Comparison of ENCODE assay signal across 15 cellular contexts in the genomic region with DNA sequence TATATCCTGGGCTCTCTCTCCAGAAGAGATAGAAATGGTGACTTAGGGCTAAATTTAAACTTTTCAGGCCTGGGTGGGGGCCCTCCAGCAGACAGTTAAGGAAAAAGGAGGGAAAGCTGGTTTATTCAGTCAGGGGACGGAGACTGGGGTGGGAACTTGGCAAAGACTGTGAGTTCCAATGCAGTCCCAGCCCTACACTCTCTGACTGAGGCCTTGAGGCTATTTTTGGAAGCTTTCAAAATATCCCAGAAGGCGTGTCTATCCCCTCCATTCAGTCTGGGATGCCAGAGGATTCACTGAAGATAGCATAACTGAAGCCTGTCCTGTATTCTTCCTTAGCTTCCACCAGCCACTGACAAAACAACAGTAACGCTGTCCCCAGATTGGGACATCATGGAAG. TPM values are rescaled to one million over a fixed set of nuclear protein-coding genes. Genes with fewer than 3 reads are reported as not detected.
DNase-seq lines count a peak whose midpoint lies in the region; ATAC-seq, FAIRE-seq and TF ChIP-seq lines count a peak whose summit lies in the region.
"Had no signal": no experiment of that assay in that cellular context is flagged by ENCODE, and none has a peak within 500 bp of the region (broad histone marks: within the 10 kb centered on the region; RNA-seq: fewer than 3 reads in every experiment).

No MANE protein-coding gene starts in this region.

- CTCF ChIA-PET in MCF 10A (lab: Yijun Ruan, JAX) (interaction anchor here (0.7 to 0.9 kb wide), 2 partner anchors 68 to 351 kb away, joined by 3 read pairs; no protein-coding TSS in a partner anchor), mammary epithelial cell (lab: Charles Lee; ENCODE audit: low non-redundant PET) (no interaction called here)

- H3K79me2 ChIP-seq in mammary epithelial cell (ENCODE audit: insufficient read depth, low read length): no peaks in the 10 kb centered on the region
- H3K79me2 ChIP-seq in parathyroid adenoma: no peaks in the 10 kb centered on the region

- ATAC-seq in left cardiac atrium (peak; percentile 95 to 97), aorta (ENCODE audit: low FRiP score) (peak; percentile 86)
- ATAC-seq: effector memory CD8-positive, alpha-beta T cell; Panc1 had no signal

- H3K4me1 ChIP-seq in mammary epithelial cell (ENCODE audit: insufficient read depth, low read length): no peaks in the 10 kb centered on the region
- H3K4me1 ChIP-seq in parathyroid adenoma: no peaks in the 10 kb centered on the region
- H3K4me1 ChIP-seq in aorta (ENCODE audit: control insufficient read depth in 1 of 2, insufficient read depth in 2 of 2, low read length in 2 of 2): peaks cover 2 to 5% of the 10 kb centered on the region in 2 donors

- DNase-seq in MCF 10A (ENCODE audit: unreplicated experiment) (peak; percentile 42), mammary epithelial cell (no peak), left cardiac atrium (peak; percentile 35), aorta (peak in 1 of 2 donors; percentile 48), DMS153 treated with DMSO at 0.1 percent for 48 hours (lab: John Stamatoyannopoulos, UW; ENCODE audit: unreplicated experiment) (no peak), urothelium cell line (ENCODE audit: low spot score) (no peak)
- no peak for DNase-seq in activated effector memory CD4-positive, alpha-beta T cell treated with Interleukin-2 at 50 U/mL for 16 hours
- DNase-seq: activated CD4-positive, alpha-beta T cell treated with anti-CD3 and anti-CD28 coated beads, Interleukin-2, amount 10 ng/mL, durations not matched to agents 24 days and 14 days; Calu3; effector memory CD8-positive, alpha-beta T cell; NCI-H1417 treated with DMSO at 0.1 percent for 48 hours; T-helper 2 cell had no signal

- POLR2A ChIA-PET in MCF 10A (lab: Yijun Ruan, JAX): interaction anchor here (0.8 to 1.3 kb wide), 2 partner anchors 9 to 10 kb away, joined by 3 read pairs; no protein-coding TSS in a partner anchor

- H3K27me3 ChIP-seq in mammary epithelial cell (ENCODE audit: insufficient read depth, low read length) (no peaks in the 10 kb centered on the region), parathyroid adenoma (ENCODE audit: control insufficient read depth, insufficient read depth, low read length) (no peaks in the 10 kb centered on the region), aorta (ENCODE audit: control insufficient read depth in 1 of 2, insufficient read depth in 2 of 2, low read length in 1 of 2) (no peaks in the 10 kb centered on the region)

- H3K4me2 ChIP-seq in mammary epithelial cell (ENCODE audit: insufficient read depth, low read depth, low read length) (no peak overlapping the region), parathyroid adenoma (ENCODE audit: low read length) (no peak overlapping the region)

- H3K9me3 ChIP-seq in mammary epithelial cell (replicated peaks; ENCODE audit: insufficient read depth, low read length) (peaks cover 3% of the 10 kb centered on the region), parathyroid adenoma (ENCODE audit: control insufficient read depth, low read length) (no peaks in the 10 kb centered on the region), aorta (ENCODE audit: control insufficient read depth, low read length) (no peaks in the 10 kb centered on the region)

- H3K4me3 ChIP-seq in mammary epithelial cell (replicated peaks in 1 of 3; ENCODE audit: insufficient read depth in 1 of 3, low read depth in 2 of 3, low read length in 3 of 3) (no peak overlapping the region), parathyroid adenoma (ENCODE audit: low read depth, low read length) (no peak overlapping the region), aorta (ENCODE audit: low read length in 2 of 2) (no peak overlapping the region)

- H3K27ac ChIP-seq in mammary epithelial cell (ENCODE audit: insufficient read depth, low read depth, low read length) (no peak overlapping the region), parathyroid adenoma (peak overlapping the region; percentile 24), aorta (ENCODE audit: low read depth in 1 of 2, low read length in 2 of 2) (peak overlapping the region in 1 of 2 donors; percentile 51)

- in situ Hi-C loops in mammary epithelial cell (cut with MboI; ENCODE audit: low sequenced_read_pairs in 2 of 2): no loop called here

- H3K9ac ChIP-seq in mammary epithelial cell (ENCODE audit: insufficient read depth, low read length) (no peak overlapping the region), parathyroid adenoma (no peak overlapping the region)

- H3K27me3 Mint-ChIP-seq in MCF 10A (ENCODE audit: insufficient read depth, unreplicated experiment): no peaks in the 10 kb centered on the region
- H3K27me3 Mint-ChIP-seq: activated CD4-positive, alpha-beta T cell treated with anti-CD3 and anti-CD28 coated beads, Interleukin-2, amount 10 ng/mL, durations not matched to agents 24 days and 14 days; effector memory CD8-positive, alpha-beta T cell; stimulated activated naive CD8-positive, alpha-beta T cell treated with anti-CD3 and anti-CD28 coated beads, Interleukin-15, Interleukin-2, amounts not matched to agents 100 ng/mL and 50 ng/mL, for 24 hours had no signal

- H3K9me3 Mint-ChIP-seq in MCF 10A (ENCODE audit: unreplicated experiment): peaks cover 5% of the 10 kb centered on the region
- H3K9me3 Mint-ChIP-seq: activated CD4-positive, alpha-beta T cell treated with anti-CD3 and anti-CD28 coated beads, Interleukin-2, amount 10 ng/mL, durations not matched to agents 24 days and 14 days; effector memory CD8-positive, alpha-beta T cell; stimulated activated naive CD8-positive, alpha-beta T cell treated with anti-CD3 and anti-CD28 coated beads, Interleukin-15, Interleukin-2, amounts not matched to agents 100 ng/mL and 50 ng/mL, for 24 hours had no signal

- H3K4me1 Mint-ChIP-seq in MCF 10A (ENCODE audit: insufficient read depth, unreplicated experiment): peaks cover 13% of the 10 kb centered on the region
- H3K4me1 Mint-ChIP-seq: activated CD4-positive, alpha-beta T cell treated with anti-CD3 and anti-CD28 coated beads, Interleukin-2, amount 10 ng/mL, durations not matched to agents 24 days and 14 days had no signal

- peak overlapping the region; percentile 29 for H3K27ac Mint-ChIP-seq in MCF 10A (ENCODE audit: low read depth, unreplicated experiment)
- H3K27ac Mint-ChIP-seq: activated CD4-positive, alpha-beta T cell treated with anti-CD3 and anti-CD28 coated beads, Interleukin-2, amount 10 ng/mL, durations not matched to agents 24 days and 14 days; effector memory CD8-positive, alpha-beta T cell; stimulated activated naive CD8-positive, alpha-beta T cell treated with anti-CD3 and anti-CD28 coated beads, Interleukin-15, Interleukin-2, amounts not matched to agents 100 ng/mL and 50 ng/mL, for 24 hours had no signal

- H4K20me1 ChIP-seq in mammary epithelial cell (ENCODE audit: insufficient read depth, low read length): no peaks in the 10 kb centered on the region

- WGBS in mammary epithelial cell (ENCODE audit: low coverage, missing lambda C conversion rate): 44% methylated on average over 3 of the region's 3 CpGs
- 3 to 24% methylated on average over 3 of the region's 3 CpGs for WGBS in aorta, 2 donors

- BruUV-seq in MCF 10A (replicated peaks; lab: Mats Ljungman, UMichigan): no TSS peak
- no TSS peak for BruUV-seq in mammary epithelial cell (replicated peaks; lab: Mats Ljungman, UMichigan)

- no peak for TF ChIP-seq CTCF in MCF 10A (IDR thresholded peaks at IDR 0.05; ENCODE audit: unreplicated experiment)
- no peak for TF ChIP-seq CTCF in mammary epithelial cell (conservative IDR thresholded peaks at IDR 0.05 in 1 of 2, IDR thresholded peaks at IDR 0.05 in 1 of 2; ENCODE audit: extremely low read depth in 1 of 2, insufficient read depth in 1 of 2, low read depth in 1 of 2, low read length in 2 of 2)
- TF ChIP-seq CTCF in parathyroid adenoma (IDR thresholded peaks at IDR 0.05): no peak

- H3K36me3 Mint-ChIP-seq in MCF 10A (ENCODE audit: insufficient read depth, unreplicated experiment): no peaks in the 10 kb centered on the region

- H3K4me3 Mint-ChIP-seq in MCF 10A (ENCODE audit: unreplicated experiment): no peak overlapping the region
- H3K4me3 Mint-ChIP-seq: activated CD4-positive, alpha-beta T cell treated with anti-CD3 and anti-CD28 coated beads, Interleukin-2, amount 10 ng/mL, durations not matched to agents 24 days and 14 days; effector memory CD8-positive, alpha-beta T cell; stimulated activated naive CD8-positive, alpha-beta T cell treated with anti-CD3 and anti-CD28 coated beads, Interleukin-15, Interleukin-2, amounts not matched to agents 100 ng/mL and 50 ng/mL, for 24 hours had no signal

- H3K36me3 ChIP-seq in mammary epithelial cell (ENCODE audit: insufficient read depth, low read length) (no peaks in the 10 kb centered on the region), parathyroid adenoma (ENCODE audit: control insufficient read depth, insufficient read depth, low read length) (no peaks in the 10 kb centered on the region), aorta (ENCODE audit: control insufficient read depth in 1 of 2, insufficient read depth in 2 of 2, low read length in 1 of 2) (no peaks in the 10 kb centered on the region)

- H2AFZ ChIP-seq in mammary epithelial cell (ENCODE audit: low read depth, low read length) (no peak overlapping the region), parathyroid adenoma (no peak overlapping the region)

- FAIRE-seq in urothelium cell line (lab: Jason Lieb, UNC): no peak

- intact Hi-C loops in MCF 10A (cut with micrococcal nuclease): no loop called here
- intact Hi-C loops in mammary epithelial cell (cut with micrococcal nuclease): no loop called here
- intact Hi-C loops in left cardiac atrium (cut with DNase I): no loop called here
- intact Hi-C loops in aorta (cut with DNase I): loop anchor here (2.0 to 5.0 kb wide), 2 partner anchors 33 to 35 kb away; no protein-coding TSS in a partner anchor

- dilution Hi-C loops in mammary epithelial cell (cut with HindIII; ENCODE audit: low sequenced_read_pairs): no loop called here

RNA-seq across cellular contexts. Expression of a gene that starts 32.1 kb away (rescaled TPM):
- 224 and 278 TPM in 2 replicates for total RNA-seq in MCF 10A (2022)
- 100 to 1,000 TPM; 261 to 317 TPM for total RNA-seq in mammary epithelial cell
- polyA plus RNA-seq in mammary epithelial cell: 374 TPM
- polyA minus RNA-seq in mammary epithelial cell: 640 TPM
- total RNA-seq in left cardiac atrium: 100 to 1,000 TPM; 139 to 245 TPM
- 100 to 1,000 TPM; 374 to 532 TPM for total RNA-seq in aorta
- polyA plus RNA-seq in aorta: 100 to 1,000 TPM; 128 to 160 TPM

Comparison
In these comparisons a context has a peak if more than half of its experiments do, and no peak if none do; other contexts are left out.
1. DNase-seq: peak in MCF 10A (single experiment) and left cardiac atrium (single experiment); none in mammary epithelial cell (single experiment), DMS153 treated with DMSO at 0.1 percent for 48 hours (single experiment), activated effector memory CD4-positive, alpha-beta T cell treated with Interleukin-2 at 50 U/mL for 16 hours (single experiment) and urothelium cell line (single experiment).
2. intact Hi-C loops: an anchor here in aorta (2.0 to 5.0 kb wide); none called in MCF 10A, mammary epithelial cell and left cardiac atrium.